In genomic region chr10:72273410-72274212, GRCh38 we compare ENCODE assay signal across 8 cellular contexts. TPM values are rescaled to one million over a fixed set of nuclear protein-coding genes. Genes with fewer than 3 reads are reported as not detected.
DNase-seq lines count a peak whose midpoint lies in the region; ATAC-seq and TF ChIP-seq lines count a peak whose summit lies in the region.

TSS of gene DDIT4 (plus strand) at chr10:72273924. CDS start at chr10:72274217, 293 bp downstream.

- peak within 1 kb of the TSS; percentile 96 for H2BK20ac ChIP-seq in IMR-90 (ENCODE audit: low read depth, low read length)

- H3K27me3 ChIP-seq in IMR-90 (ENCODE audit: control insufficient read depth, insufficient read depth, low read length): no peaks in the 10 kb centered on the region
- H3K27me3 ChIP-seq in mononuclear cell (ENCODE audit: insufficient read depth, low read length): no peaks in the 10 kb centered on the region

- ATAC-seq in GM21528 (IDR thresholded peaks at IDR 0.05; ENCODE audit: low FRiP score, unreplicated experiment) (peak; percentile 81), IMR-90 (ENCODE audit: low read depth) (peak; percentile 83)

- peaks cover 38% of the 10 kb centered on the region for H4K20me1 ChIP-seq in IMR-90 (ENCODE audit: insufficient read depth, low read length)

- peak; percentile 99 for TF ChIP-seq POLR2A in IMR-90 (IDR thresholded peaks at IDR 0.05; ENCODE audit: low read depth, low read length)

- no TSS peak for BruUV-seq in IMR-90 (replicated peaks; lab: Mats Ljungman, UMichigan)

- peak within 1 kb of the TSS; percentile 80 for H3K4me3 ChIP-seq in IMR-90 (ENCODE audit: insufficient read depth, low read depth, low read length)
- H3K4me3 ChIP-seq in mononuclear cell (ENCODE audit: low read length): peak within 1 kb of the TSS; percentile 83

- H2AK5ac ChIP-seq in IMR-90 (ENCODE audit: low read depth, low read length): peak within 1 kb of the TSS; percentile 99

- peak within 1 kb of the TSS; percentile 100 for H2BK120ac ChIP-seq in IMR-90 (ENCODE audit: low read depth, low read length)

- H3K27ac ChIP-seq in IMR-90 (ENCODE audit: insufficient read depth, low read length): peak within 1 kb of the TSS; percentile 98

- in situ Hi-C loops in IMR-90 (cut with MboI; ENCODE audit: low sequenced_read_pairs): no loop called here

- dilution Hi-C loops in IMR-90 (cut with HindIII; ENCODE audit: low sequenced_read_pairs, unreplicated experiment): no loop called here

- CTCF ChIA-PET in IMR-90 (lab: Yijun Ruan, JAX): interaction anchor here (0.8 to 1.6 kb wide), 3 partner anchors 14 to 377 kb away, joined by 3 to 8 read pairs (median 4); no protein-coding TSS in a partner anchor

- H3K23ac ChIP-seq in IMR-90 (ENCODE audit: low read depth, low read length): peak within 1 kb of the TSS; percentile 100

- H3K4me2 ChIP-seq in IMR-90 (ENCODE audit: low read depth, low read length): peak within 1 kb of the TSS; percentile 84

- H3K36me3 ChIP-seq in IMR-90 (ENCODE audit: control insufficient read depth, insufficient read depth, low read length): peaks cover 24% of the 10 kb centered on the region

- H2BK5ac ChIP-seq in IMR-90 (ENCODE audit: low read depth, low read length, poor library complexity, severe bottlenecking): peak within 1 kb of the TSS; percentile 97

- H4K8ac ChIP-seq in IMR-90 (ENCODE audit: low read depth in 2 of 2, low read length in 2 of 2): peak within 1 kb of the TSS; percentile 90 to 98

- peak within 1 kb of the TSS; percentile 100 for H3K56ac ChIP-seq in IMR-90 (ENCODE audit: extremely low read depth, insufficient read depth, low read length)

- peak within 1 kb of the TSS; percentile 91 for H2AFZ ChIP-seq in IMR-90 (replicated peaks; ENCODE audit: low read length, poor library complexity)

- H2AK9ac ChIP-seq in IMR-90 (replicated peaks; ENCODE audit: low read depth, low read length, poor library complexity): peak within 1 kb of the TSS; percentile 100

- peak; percentile 14 for TF ChIP-seq RAD21 in IMR-90 (IDR thresholded peaks at IDR 0.05; ENCODE audit: low read length)

- H3K9ac ChIP-seq in IMR-90 (ENCODE audit: low read depth, low read length): peak within 1 kb of the TSS; percentile 98

- H3K9me3 ChIP-seq in IMR-90 (ENCODE audit: control insufficient read depth, insufficient read depth, low read length): no peaks in the 10 kb centered on the region
- no peaks in the 10 kb centered on the region for H3K9me3 ChIP-seq in mononuclear cell (ENCODE audit: low read depth, low read length)

- H3K4me1 ChIP-seq in IMR-90 (ENCODE audit: control insufficient read depth, insufficient read depth, low read length): peaks cover 7% of the 10 kb centered on the region
- H3K4me1 ChIP-seq in mononuclear cell (ENCODE audit: insufficient read depth, low read length): peaks cover 39% of the 10 kb centered on the region

- H3K14ac ChIP-seq in IMR-90 (replicated peaks; ENCODE audit: low read depth, low read length): peak within 1 kb of the TSS; percentile 100

- peak within 1 kb of the TSS; percentile 95 for H3K18ac ChIP-seq in IMR-90 (ENCODE audit: low read depth, low read length)

- 0% methylated on average over 49 of the region's 67 CpGs; no CpG with 5 or more reads in 1 of the 2 experiments for WGBS in IMR-90 (ENCODE audit: extremely low coverage in 2 of 2, insufficient read length in 1 of 2), 2 experiments

- H2BK15ac ChIP-seq in IMR-90 (ENCODE audit: low read depth, low read length): peak within 1 kb of the TSS; percentile 98; the same call in 2 of the 3 replicates

- POLR2A ChIA-PET in IMR-90 (lab: Charles Lee; ENCODE audit: unreplicated experiment): interaction anchor here (0.6 to 1.4 kb wide), 4 partner anchors 13 to 52 kb away, joined by 3 to 8 read pairs (median 7); no protein-coding TSS in a partner anchor

- H3K4ac ChIP-seq in IMR-90 (ENCODE audit: low read depth, low read length): peak within 1 kb of the TSS; percentile 100

- DNase-seq in DMS 273 (lab: John Stamatoyannopoulos, UW; ENCODE audit: unreplicated experiment): peak; percentile 99
- peak; percentile 99 for DNase-seq in IMR-90
- peak; percentile 100 for DNase-seq in OCI-M1 (lab: John Stamatoyannopoulos, UW)
- peak; percentile 98 for DNase-seq in activated T-cell treated with anti-CD3 and anti-CD28 coated beads for 24 hours (ENCODE audit: low read depth)
- DNase-seq in epidermal melanocyte (ENCODE audit: insufficient read length, low spot score): peak; percentile 97
- DNase-seq in stimulated activated CD8-positive, alpha-beta memory T cell treated with anti-CD3 and anti-CD28 coated beads, Interleukin-4, amount 100 ng/mL, for 1 hour (ENCODE audit: low read depth in 2 of 2, low spot score in 1 of 2): peak; percentile 92 to 96

- H4K91ac ChIP-seq in IMR-90 (ENCODE audit: insufficient read depth, low read depth, low read length): peak within 1 kb of the TSS; percentile 100

- peaks cover 13% of the 10 kb centered on the region; the same call in 1 of the 2 replicates for H3K9me1 ChIP-seq in IMR-90 (ENCODE audit: insufficient read depth, low read length)

- peaks cover 10 to 27% of the 10 kb centered on the region in 2 experiments; a peak in 3 of 4 replicates for H3K79me1 ChIP-seq in IMR-90 (ENCODE audit: low read depth in 1 of 2, low read length in 2 of 2)

- intact Hi-C loops in IMR-90 (cut with micrococcal nuclease): loop anchor here (1.0 to 2.0 kb wide), 5 partner anchors 12 to 64 kb away; no protein-coding TSS in a partner anchor

- 0 out of 2 replicates have a peak, but pooled peaks have one; percentile 0 for TF ChIP-seq CTCF in IMR-90 (conservative IDR thresholded peaks at IDR 0.05; ENCODE audit: low read depth, low read length)

- H4K5ac ChIP-seq in IMR-90 (ENCODE audit: low read depth, low read length): peak within 1 kb of the TSS; percentile 96

TF ChIP-seq in IMR-90, 13 proteins besides CTCF, POLR2A, EP300 and RAD21:
- peak; percentile 86 for TF ChIP-seq RFX5 (IDR thresholded peaks at IDR 0.05; ENCODE audit: low read depth, low read length)
- no peak for TF ChIP-seq CHD1 (IDR thresholded peaks at IDR 0.05; ENCODE audit: low read depth, low read length)
- TF ChIP-seq MAZ (IDR thresholded peaks at IDR 0.05; ENCODE audit: borderline replicate concordance, low read depth, low read length): peak; percentile 39; the same call in 1 of the 2 replicates
- TF ChIP-seq RCOR1 (IDR thresholded peaks at IDR 0.05; ENCODE audit: insufficient replicate concordance, low read length): no peak
- TF ChIP-seq BHLHE40 (IDR thresholded peaks at IDR 0.05; ENCODE audit: low read depth, low read length): peak; percentile 91
- TF ChIP-seq MXI1 (IDR thresholded peaks at IDR 0.05; ENCODE audit: borderline replicate concordance, low read depth, low read length): peak; percentile 83; the same call in 1 of the 2 replicates
- 0 out of 2 replicates have a peak, but pooled peaks have one; percentile 15 for TF ChIP-seq SMC3 (IDR thresholded peaks at IDR 0.05; ENCODE audit: low read depth, low read length)
- TF ChIP-seq CEBPB (IDR thresholded peaks at IDR 0.05; ENCODE audit: low read depth, low read length): no peak
- TF ChIP-seq, protein P1, sequence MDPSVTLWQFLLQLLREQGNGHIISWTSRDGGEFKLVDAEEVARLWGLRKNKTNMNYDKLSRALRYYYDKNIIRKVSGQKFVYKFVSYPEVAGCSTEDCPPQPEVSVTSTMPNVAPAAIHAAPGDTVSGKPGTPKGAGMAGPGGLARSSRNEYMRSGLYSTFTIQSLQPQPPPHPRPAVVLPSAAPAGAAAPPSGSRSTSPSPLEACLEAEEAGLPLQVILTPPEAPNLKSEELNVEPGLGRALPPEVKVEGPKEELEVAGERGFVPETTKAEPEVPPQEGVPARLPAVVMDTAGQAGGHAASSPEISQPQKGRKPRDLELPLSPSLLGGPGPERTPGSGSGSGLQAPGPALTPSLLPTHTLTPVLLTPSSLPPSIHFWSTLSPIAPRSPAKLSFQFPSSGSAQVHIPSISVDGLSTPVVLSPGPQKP (IDR thresholded peaks at IDR 0.05; ENCODE audit: borderline replicate concordance, low read depth, low read length): no peak
- TF ChIP-seq MAFK (IDR thresholded peaks at IDR 0.05; ENCODE audit: low read depth, low read length): no peak
- peak; percentile 68 for TF ChIP-seq USF2 (IDR thresholded peaks at IDR 0.05; ENCODE audit: low read depth, low read length)
- TF ChIP-seq NFE2L2 (IDR thresholded peaks at IDR 0.05; ENCODE audit: low read depth, low read length): no peak
TF ChIP-seq in IMR-90: peak in this region for 6.

RNA-seq across cellular contexts. Expression of gene DDIT4, which starts in this region (rescaled TPM):
- total RNA-seq in IMR-90 (2012; rRNA removed): 108 and 110 TPM in 2 replicates
- polyA plus RNA-seq in IMR-90 (2012; rRNA removed): 31.0 and 59.6 TPM in 2 replicates
- polyA plus RNA-seq in IMR-90 (2012; cell fraction: cytosol; rRNA removed): 38.8 and 80.6 TPM in 2 replicates
- 80.3 and 93.3 TPM in 2 replicates for polyA plus RNA-seq in IMR-90 (2012; cell fraction: nucleus; rRNA removed; ENCODE audit: low replicate concordance)
- total RNA-seq in mononuclear cell: 533 TPM

Comparison
In these comparisons a context has a peak if more than half of its experiments do, and no peak if none do; other contexts are left out.
1. Peak in every context shown above with its lines: DNase-seq, ATAC-seq, H3K4me3 ChIP-seq and H3K27ac ChIP-seq.